In the genomic region with DNA sequence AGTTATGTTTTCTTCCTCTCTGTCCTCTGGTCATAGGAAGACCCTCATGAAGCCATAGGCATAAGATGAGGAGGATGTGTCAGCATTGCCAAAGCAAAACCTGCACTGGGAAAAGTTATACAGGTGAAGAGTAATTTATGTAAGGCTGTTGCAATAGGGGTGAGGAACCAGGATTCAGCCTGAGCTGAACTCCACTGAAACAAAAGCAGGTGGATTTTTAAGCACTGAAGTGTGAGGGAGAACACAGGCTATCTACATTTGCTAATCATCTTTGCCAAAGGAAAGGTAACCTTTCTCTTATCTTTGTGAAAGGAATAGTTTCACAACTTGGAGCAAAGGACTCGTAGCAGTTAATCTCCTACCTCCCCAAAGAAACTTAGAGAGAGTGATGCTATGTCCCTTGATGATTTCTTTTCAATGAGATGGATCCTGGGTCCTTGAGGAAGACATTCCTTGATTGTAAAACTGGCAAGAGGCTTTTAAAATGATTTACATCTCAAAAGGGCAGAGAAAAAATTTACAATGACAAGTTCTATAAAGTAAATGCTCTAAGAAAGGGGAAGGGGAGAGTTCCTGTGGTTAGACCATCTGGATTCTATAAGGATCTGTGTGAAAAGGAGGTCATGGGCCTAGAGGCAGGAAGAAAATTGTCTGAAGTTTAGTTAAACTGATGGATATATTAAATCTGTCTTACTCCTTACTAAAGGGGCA, we compare ENCODE assay signal across 25 cellular contexts.
"Had no signal": no experiment of that assay in that cellular context is flagged by ENCODE, and none has a peak within 500 bp of the region (broad histone marks: within the 10 kb centered on the region; RNA-seq: fewer than 3 reads in every experiment).

No MANE protein-coding gene starts in this region.

- H3K4me1 Mint-ChIP-seq: activated CD8-positive, alpha-beta memory T cell treated with anti-CD3 and anti-CD28 coated beads, Interleukin-2, amount 10 ng/mL, durations not matched to agents 7 days and 5 days; activated naive CD8-positive, alpha-beta T cell treated with anti-CD3 and anti-CD28 coated beads, Interleukin-2, amount 10 ng/mL, durations not matched to agents 7 days and 5 days; activated T-helper 17 cell treated with anti-CD3 and anti-CD28 coated beads, Interleukin-2, amount 50 U/mL, for 72 hours; stimulated activated effector memory CD8-positive, alpha-beta T cell treated with anti-CD3 and anti-CD28 coated beads, Interleukin-12 subunit alpha, Interleukin-12 subunit beta, amount 100 ng/mL, for 72 hours had no signal

- H3K27ac Mint-ChIP-seq: activated CD4-positive, alpha-beta memory T cell treated with anti-CD3 and anti-CD28 coated beads for 36 hours; activated CD8-positive, alpha-beta memory T cell treated with anti-CD3 and anti-CD28 coated beads, Interleukin-2, amount 10 ng/mL, durations not matched to agents 7 days and 5 days; activated naive CD8-positive, alpha-beta T cell treated with anti-CD3 and anti-CD28 coated beads, Interleukin-2, amount 10 ng/mL, durations not matched to agents 7 days and 5 days; activated T-helper 17 cell treated with anti-CD3 and anti-CD28 coated beads, Interleukin-2, amount 50 U/mL, for 72 hours; stimulated activated effector memory CD8-positive, alpha-beta T cell treated with anti-CD3 and anti-CD28 coated beads, Interleukin-12 subunit alpha, Interleukin-12 subunit beta, amount 100 ng/mL, for 72 hours; type B pancreatic cell had no signal

- H3K9me3 ChIP-seq: esophagus muscularis mucosa, gastroesophageal sphincter, heart left ventricle, left lung, prostate gland, stomach had no signal

- H3K4me3 ChIP-seq: cardiac muscle cell, esophagus muscularis mucosa, gastroesophageal sphincter, heart left ventricle, left lung, prostate gland, smooth muscle cell, stomach had no signal

- H3K27ac ChIP-seq: cardiac muscle cell, esophagus muscularis mucosa, gastroesophageal sphincter, heart left ventricle, left lung, prostate gland, stomach, WERI-Rb-1 had no signal

- H3K27me3 ChIP-seq: cardiac muscle cell, esophagus muscularis mucosa, gastroesophageal sphincter, heart left ventricle, left lung, stomach had no signal

- H3K27me3 Mint-ChIP-seq: activated CD4-positive, alpha-beta memory T cell treated with anti-CD3 and anti-CD28 coated beads for 36 hours; activated CD8-positive, alpha-beta memory T cell treated with anti-CD3 and anti-CD28 coated beads, Interleukin-2, amount 10 ng/mL, durations not matched to agents 7 days and 5 days; activated naive CD8-positive, alpha-beta T cell treated with anti-CD3 and anti-CD28 coated beads, Interleukin-2, amount 10 ng/mL, durations not matched to agents 7 days and 5 days; activated T-helper 17 cell treated with anti-CD3 and anti-CD28 coated beads, Interleukin-2, amount 50 U/mL, for 72 hours; type B pancreatic cell had no signal

- H3K36me3 Mint-ChIP-seq: activated CD4-positive, alpha-beta memory T cell treated with anti-CD3 and anti-CD28 coated beads for 36 hours; activated CD8-positive, alpha-beta memory T cell treated with anti-CD3 and anti-CD28 coated beads, Interleukin-2, amount 10 ng/mL, durations not matched to agents 7 days and 5 days; activated naive CD8-positive, alpha-beta T cell treated with anti-CD3 and anti-CD28 coated beads, Interleukin-2, amount 10 ng/mL, durations not matched to agents 7 days and 5 days; stimulated activated effector memory CD8-positive, alpha-beta T cell treated with anti-CD3 and anti-CD28 coated beads, Interleukin-12 subunit alpha, Interleukin-12 subunit beta, amount 100 ng/mL, for 72 hours; type B pancreatic cell had no signal

- ATAC-seq: activated CD8-positive, alpha-beta memory T cell treated with anti-CD3 and anti-CD28 coated beads, Interleukin-2, amount 10 ng/mL, durations not matched to agents 7 days and 5 days; activated T-helper 17 cell treated with anti-CD3 and anti-CD28 coated beads, Interleukin-2, amount 50 U/mL, for 72 hours; gastroesophageal sphincter; heart left ventricle; left lung; right cardiac atrium; stimulated activated effector memory CD8-positive, alpha-beta T cell treated with anti-CD3 and anti-CD28 coated beads, Interleukin-12 subunit alpha, Interleukin-12 subunit beta, amount 100 ng/mL, for 72 hours had no signal

- H3K36me3 ChIP-seq: cardiac muscle cell, esophagus muscularis mucosa, gastroesophageal sphincter, heart left ventricle, left lung, prostate gland, stomach, WERI-Rb-1 had no signal

- H3K4me3 Mint-ChIP-seq: activated CD4-positive, alpha-beta memory T cell treated with anti-CD3 and anti-CD28 coated beads for 36 hours; activated CD8-positive, alpha-beta memory T cell treated with anti-CD3 and anti-CD28 coated beads, Interleukin-2, amount 10 ng/mL, durations not matched to agents 7 days and 5 days; activated naive CD8-positive, alpha-beta T cell treated with anti-CD3 and anti-CD28 coated beads, Interleukin-2, amount 10 ng/mL, durations not matched to agents 7 days and 5 days; activated T-helper 17 cell treated with anti-CD3 and anti-CD28 coated beads, Interleukin-2, amount 50 U/mL, for 72 hours; stimulated activated effector memory CD8-positive, alpha-beta T cell treated with anti-CD3 and anti-CD28 coated beads, Interleukin-12 subunit alpha, Interleukin-12 subunit beta, amount 100 ng/mL, for 72 hours; type B pancreatic cell had no signal

- DNase-seq: activated CD4-positive, alpha-beta memory T cell treated with anti-CD3 and anti-CD28 coated beads for 36 hours; activated CD8-positive, alpha-beta memory T cell treated with anti-CD3 and anti-CD28 coated beads, Interleukin-2, amount 10 ng/mL, durations not matched to agents 7 days and 5 days; activated naive CD4-positive, alpha-beta T cell; activated naive CD8-positive, alpha-beta T cell treated with anti-CD3 and anti-CD28 coated beads, Interleukin-2, amount 10 ng/mL, durations not matched to agents 7 days and 5 days; amygdala; dermis blood vessel endothelial cell; effector memory CD4-positive, alpha-beta T cell; heart left ventricle; kidney; left lung; mammary epithelial cell; right cardiac atrium; stimulated activated CD4-positive, alpha-beta T cell treated with anti-CD3 and anti-CD28 coated beads, Interleukin-4, amount 100 ng/mL, for 24 hours; stomach; SW 1271; T-helper 2 cell; WERI-Rb-1 had no signal

- H3K9me3 Mint-ChIP-seq: activated naive CD8-positive, alpha-beta T cell treated with anti-CD3 and anti-CD28 coated beads, Interleukin-2, amount 10 ng/mL, durations not matched to agents 7 days and 5 days; type B pancreatic cell had no signal

- H3K4me1 ChIP-seq: esophagus muscularis mucosa, gastroesophageal sphincter, heart left ventricle, left lung, prostate gland, stomach had no signal
